1 cellular context compared by ENCODE assay signal in genomic region chr2:54572636-54573531, GRCh38.
TF ChIP-seq lines count a peak whose summit lies in the region.

No MANE protein-coding gene starts in this region.

TF ChIP-seq in HepG2, 621 proteins besides CTCF, POLR2A, EP300 and RAD21 (continued from another document and continues in another):
- no peak for TF ChIP-seq MEIS2 (CRISPR knock-in tag; IDR thresholded peaks at IDR 0.05)
- no peak for TF ChIP-seq ZBTB20 (CRISPR knock-in tag; IDR thresholded peaks at IDR 0.05; ENCODE audit: borderline replicate concordance, low read depth)
- TF ChIP-seq ZNF280B (CRISPR knock-in tag; IDR thresholded peaks at IDR 0.05; ENCODE audit: borderline replicate concordance): no peak
- 0 out of 2 replicates have a peak, but pooled peaks have one; percentile 5 for TF ChIP-seq ZFP37 (CRISPR knock-in tag; IDR thresholded peaks at IDR 0.05; ENCODE audit: borderline replicate concordance)
- TF ChIP-seq ARNT2 (CRISPR knock-in tag; IDR thresholded peaks at IDR 0.05; ENCODE audit: low read depth): no peak
- TF ChIP-seq PATZ1 (CRISPR knock-in tag; IDR thresholded peaks at IDR 0.05): no peak
- TF ChIP-seq STAG1 (CRISPR knock-in tag; IDR thresholded peaks at IDR 0.05): no peak
- TF ChIP-seq ZMAT5 (CRISPR knock-in tag; IDR thresholded peaks at IDR 0.05; ENCODE audit: borderline replicate concordance, low read depth): no peak
- TF ChIP-seq SP5 (CRISPR knock-in tag; IDR thresholded peaks at IDR 0.05; ENCODE audit: borderline replicate concordance, low read depth): no peak
- TF ChIP-seq ZSCAN22 (CRISPR knock-in tag; IDR thresholded peaks at IDR 0.05): 0 out of 2 replicates have a peak, but pooled peaks have one; percentile 24
- TF ChIP-seq LRRFIP1 (CRISPR knock-in tag; conservative IDR thresholded peaks at IDR 0.05): no peak
- TF ChIP-seq ZBTB21 (CRISPR knock-in tag; IDR thresholded peaks at IDR 0.05): peak; percentile 66; the same call in 1 of the 2 replicates
- no peak for TF ChIP-seq MTA1 (CRISPR knock-in tag; IDR thresholded peaks at IDR 0.05; ENCODE audit: borderline replicate concordance)
- no peak for TF ChIP-seq TRIM22 (IDR thresholded peaks at IDR 0.05)
- TF ChIP-seq ZSCAN30 (CRISPR knock-in tag; IDR thresholded peaks at IDR 0.05): 0 out of 2 replicates have a peak, but pooled peaks have one; percentile 37
- no peak for TF ChIP-seq ZNF274 (CRISPR knock-in tag; IDR thresholded peaks at IDR 0.05)
- no peak for TF ChIP-seq NR1H2 (CRISPR knock-in tag; IDR thresholded peaks at IDR 0.05; ENCODE audit: borderline replicate concordance, low read depth)
- no peak for TF ChIP-seq MLXIP (CRISPR knock-in tag; IDR thresholded peaks at IDR 0.05; ENCODE audit: borderline replicate concordance)
- TF ChIP-seq ZNF709 (CRISPR knock-in tag; IDR thresholded peaks at IDR 0.05): no peak
- no peak for TF ChIP-seq STAT5B (CRISPR knock-in tag; IDR thresholded peaks at IDR 0.05)
- no peak for TF ChIP-seq ZNF124 (CRISPR knock-in tag; IDR thresholded peaks at IDR 0.05)
- no peak for TF ChIP-seq GMEB2 (CRISPR knock-in tag; IDR thresholded peaks at IDR 0.05; ENCODE audit: low read depth)
- no peak for TF ChIP-seq KIAA2018 (CRISPR knock-in tag; IDR thresholded peaks at IDR 0.05; ENCODE audit: borderline replicate concordance)
- no peak; the same call in 1 of the 2 replicates for TF ChIP-seq HNF4G (IDR thresholded peaks at IDR 0.05; ENCODE audit: borderline replicate concordance, low read depth, low read length)
- TF ChIP-seq HNF4G (CRISPR knock-in tag; IDR thresholded peaks at IDR 0.05; ENCODE audit: borderline replicate concordance, low read depth): no peak
